Comparison of ENCODE assay signal across 26 cellular contexts in genomic region chr20:32946629-32947028, GRCh38. TPM values are rescaled to one million over a fixed set of nuclear protein-coding genes. Genes with fewer than 3 reads are reported as not detected.
A peak's percentile ranks its signal among the peaks of the same experiment; 100 is the strongest.
DNase-seq lines count a peak whose midpoint lies in the region; ATAC-seq, FAIRE-seq and TF ChIP-seq lines count a peak whose summit lies in the region.
"Had no signal": no experiment of that assay in that cellular context is flagged by ENCODE, and none has a peak within 500 bp of the region (broad histone marks: within the 10 kb centered on the region; RNA-seq: fewer than 3 reads in every experiment).

No MANE protein-coding gene starts in this region.

- H3K9me3 Mint-ChIP-seq in T-helper 2 cell treated with Interferon-gamma antibody and Interleukin-4, amounts not matched to agents 5 μg/mL and 100 μg/mL, for 36 hours, result peaks cover 2% of the 10 kb centered on the region
- no peaks in the 10 kb centered on the region for H3K9me3 Mint-ChIP-seq in activated naive CD4-positive, alpha-beta T cell treated with anti-CD3 and anti-CD28 coated beads for 36 hours
- peaks cover 0 to 18% (median 2%) of the 10 kb centered on the region in 11 donors for H3K9me3 Mint-ChIP-seq in naive thymus-derived CD4-positive, alpha-beta T cell

- H3K4me3 Mint-ChIP-seq in T-helper 2 cell treated with Interferon-gamma antibody and Interleukin-4, amounts not matched to agents 5 μg/mL and 100 μg/mL, for 36 hours, result peak overlapping the region; percentile 25
- no peak overlapping the region for H3K4me3 Mint-ChIP-seq in activated naive CD4-positive, alpha-beta T cell treated with anti-CD3 and anti-CD28 coated beads for 36 hours
- peak overlapping the region in 6 of 10 donors; percentile 34 to 73 (median 44) for H3K4me3 Mint-ChIP-seq in naive thymus-derived CD4-positive, alpha-beta T cell
- H3K4me3 Mint-ChIP-seq: H9 had no signal

- TF ChIP-seq POLR2A in H54 (IDR thresholded peaks at IDR 0.05; ENCODE audit: low read depth, low read length), result no peak

- H3K27me3 ChIP-seq in naive thymus-derived CD4-positive, alpha-beta T cell (ENCODE audit: control insufficient read depth in 2 of 2, insufficient read depth in 2 of 2, low read length in 2 of 2), result no peaks in the 10 kb centered on the region

- H3K27ac Mint-ChIP-seq in T-helper 2 cell treated with Interferon-gamma antibody and Interleukin-4, amounts not matched to agents 5 μg/mL and 100 μg/mL, for 36 hours, result peak overlapping the region; percentile 58
- peak overlapping the region; percentile 92 for H3K27ac Mint-ChIP-seq in activated naive CD4-positive, alpha-beta T cell treated with anti-CD3 and anti-CD28 coated beads for 36 hours
- H3K27ac Mint-ChIP-seq in naive thymus-derived CD4-positive, alpha-beta T cell, result peak overlapping the region; percentile 79 to 96 (median 88)
- H3K27ac Mint-ChIP-seq: H9 had no signal

- peak; percentile 20 for FAIRE-seq in H54 (lab: Jason Lieb, UNC)
- FAIRE-seq: HepG2 had no signal

- peaks cover 8 to 42% of the 10 kb centered on the region in 2 donors for H3K4me1 ChIP-seq in naive thymus-derived CD4-positive, alpha-beta T cell (ENCODE audit: control insufficient read depth in 2 of 2, insufficient read depth in 2 of 2, low read length in 2 of 2)
- H3K4me1 ChIP-seq: Caco-2 had no signal

- ATAC-seq in naive thymus-derived CD4-positive, alpha-beta T cell, result no peak
- no peak for ATAC-seq in HG03196 (IDR thresholded peaks at IDR 0.05; ENCODE audit: unreplicated experiment)

- intact Hi-C loops in activated naive CD4-positive, alpha-beta T cell treated with anti-CD3 and anti-CD28 coated beads for 36 hours (cut with micrococcal nuclease), result loop anchor here (1.0 to 2.0 kb wide), 4 partner anchors 22 to 150 kb away; no protein-coding TSS in a partner anchor
- intact Hi-C loops in naive thymus-derived CD4-positive, alpha-beta T cell (cut with micrococcal nuclease), result loop anchor here (1.0 to 10.0 kb wide), 4 partner anchors 21 to 272 kb away; no protein-coding TSS in a partner anchor

- DNase-seq in T-helper 2 cell treated with Interferon-gamma antibody and Interleukin-4, amounts not matched to agents 5 μg/mL and 100 μg/mL, for 36 hours (ENCODE audit: low spot score), result no peak
- DNase-seq in T-helper 2 cell (no peak), H54 (ENCODE audit: insufficient read length, low spot score) (no peak), SW480 (ENCODE audit: low spot score) (no peak)
- DNase-seq in activated naive CD4-positive, alpha-beta T cell treated with anti-CD3 and anti-CD28 coated beads for 36 hours, result no peak
- no peak for DNase-seq in activated naive CD4-positive, alpha-beta T cell treated with Interleukin-2 at 50 U/mL for 16 hours
- no peak for DNase-seq in naive thymus-derived CD4-positive, alpha-beta T cell
- DNase-seq: AML-193, Caco-2, DMS153, GDM1, H9, KBM-7, MV-4-11, NCI-H1417, NCI-H187, NCI-H2227 treated with DMSO at 0.1 percent for 48 hours, NCI-H510A treated with DMSO at 0.1 percent for 48 hours, NCI-H82, SHP77 treated with DMSO at 0.1 percent for 48 hours had no signal

- CTCF ChIA-PET in activated naive CD4-positive, alpha-beta T cell treated with anti-CD3 and anti-CD28 coated beads for 36 hours (lab: Charles Lee), result interaction anchor here (1.1 to 4.4 kb wide), 17 partner anchors 8 to 154 kb away, joined by 3 to 44 read pairs (median 9); partner anchors contain the start of gene SUN5
- CTCF ChIA-PET in naive thymus-derived CD4-positive, alpha-beta T cell (lab: Charles Lee), result interaction anchor here (0.6 to 3.1 kb wide), 10 partner anchors 8 to 636 kb away, joined by 3 to 25 read pairs (median 5); partner anchors contain the start of gene SUN5

- H3K4me1 Mint-ChIP-seq in T-helper 2 cell treated with Interferon-gamma antibody and Interleukin-4, amounts not matched to agents 5 μg/mL and 100 μg/mL, for 36 hours (ENCODE audit: low read depth), result peaks cover 43% of the 10 kb centered on the region
- H3K4me1 Mint-ChIP-seq in activated naive CD4-positive, alpha-beta T cell treated with anti-CD3 and anti-CD28 coated beads for 36 hours (ENCODE audit: low read depth), result peaks cover 46% of the 10 kb centered on the region
- peaks cover 34 to 61% (median 56%) of the 10 kb centered on the region in 7 donors for H3K4me1 Mint-ChIP-seq in naive thymus-derived CD4-positive, alpha-beta T cell

- H3K27me3 Mint-ChIP-seq in T-helper 2 cell treated with Interferon-gamma antibody and Interleukin-4, amounts not matched to agents 5 μg/mL and 100 μg/mL, for 36 hours (ENCODE audit: low read depth), result no peaks in the 10 kb centered on the region
- H3K27me3 Mint-ChIP-seq in activated naive CD4-positive, alpha-beta T cell treated with anti-CD3 and anti-CD28 coated beads for 36 hours (ENCODE audit: low read depth), result no peaks in the 10 kb centered on the region
- H3K27me3 Mint-ChIP-seq in naive thymus-derived CD4-positive, alpha-beta T cell, result peaks cover 0 to 3% (median 0%) of the 10 kb centered on the region in 5 donors

- H3K4me3 ChIP-seq in naive thymus-derived CD4-positive, alpha-beta T cell (ENCODE audit: low read length), result no peak overlapping the region

- H3K36me3 Mint-ChIP-seq in T-helper 2 cell treated with Interferon-gamma antibody and Interleukin-4, amounts not matched to agents 5 μg/mL and 100 μg/mL, for 36 hours (ENCODE audit: low read depth), result peaks cover 1% of the 10 kb centered on the region
- no peaks in the 10 kb centered on the region for H3K36me3 Mint-ChIP-seq in activated naive CD4-positive, alpha-beta T cell treated with anti-CD3 and anti-CD28 coated beads for 36 hours (ENCODE audit: low read depth)
- peaks cover 0 to 7% (median 3%) of the 10 kb centered on the region in 5 donors for H3K36me3 Mint-ChIP-seq in naive thymus-derived CD4-positive, alpha-beta T cell

- H3K9me3 ChIP-seq in naive thymus-derived CD4-positive, alpha-beta T cell (ENCODE audit: control insufficient read depth in 2 of 3, low read length in 3 of 3), result no peaks in the 10 kb centered on the region

- no peak overlapping the region for H3K27ac ChIP-seq in naive thymus-derived CD4-positive, alpha-beta T cell (ENCODE audit: low read depth, low read length)
- H3K27ac ChIP-seq: 22Rv1, C4-2B had no signal

- POLR2A ChIA-PET in naive thymus-derived CD4-positive, alpha-beta T cell (lab: Charles Lee), result interaction anchor here (2.4 to 4.2 kb wide), 3 partner anchors 8 to 26 kb away, joined by 11 to 40 read pairs (median 20); no protein-coding TSS in a partner anchor

- H3K36me3 ChIP-seq in naive thymus-derived CD4-positive, alpha-beta T cell (ENCODE audit: control insufficient read depth in 2 of 3, insufficient read depth in 3 of 3, low read length in 3 of 3), result no peaks in the 10 kb centered on the region

RNA-seq across cellular contexts. Expression of gene SUN5, which starts 57.6 kb away (rescaled TPM):
- not detected for total RNA-seq in activated naive CD4-positive, alpha-beta T cell treated with anti-CD3 and anti-CD28 coated beads for 36 hours
- not detected for total RNA-seq in naive thymus-derived CD4-positive, alpha-beta T cell
- polyA plus RNA-seq in naive thymus-derived CD4-positive, alpha-beta T cell, result not detected
- total RNA-seq: Caco-2, Daoy, H9, HepG2, RPMI7951 had no signal
- polyA plus RNA-seq: HepG2 had no signal
